ENCODE assay signal across 12 cellular contexts in genomic region chr9:75588808-75589207, GRCh38.
A peak's percentile ranks its signal among the peaks of the same experiment; 100 is the strongest.
DNase-seq lines count a peak whose midpoint lies in the region; ATAC-seq and TF ChIP-seq lines count a peak whose summit lies in the region.
"Had no signal": no experiment of that assay in that cellular context is flagged by ENCODE, and none has a peak within 500 bp of the region (broad histone marks: within the 10 kb centered on the region; RNA-seq: fewer than 3 reads in every experiment).

No MANE protein-coding gene starts in this region.

- H3K4me3 ChIP-seq in astrocyte of the cerebellum (ENCODE audit: low read depth, low read length), result no peak overlapping the region
- no peak overlapping the region for H3K4me3 ChIP-seq in retinal pigment epithelial cell (ENCODE audit: low read length)
- H3K4me3 ChIP-seq: K562, sigmoid colon had no signal

- in situ Hi-C loops in astrocyte of the cerebellum (cut with HindIII; ENCODE audit: low sequenced_read_pairs), result no loop called here

- peak; percentile 88 for ATAC-seq in GM18868 (IDR thresholded peaks at IDR 0.05; ENCODE audit: unreplicated experiment)
- no peak for ATAC-seq in GM19328 (IDR thresholded peaks at IDR 0.05; ENCODE audit: unreplicated experiment)
- ATAC-seq: K562 had no signal

- peak; percentile 11 for DNase-seq in HT-29 (ENCODE audit: low spot score)
- no peak for DNase-seq in astrocyte of the cerebellum (ENCODE audit: low read depth)
- DNase-seq in retinal pigment epithelial cell (ENCODE audit: low read depth), result no peak
- no peak for DNase-seq in activated naive CD4-positive, alpha-beta T cell treated with Interleukin-2 at 50 U/mL for 16 hours
- DNase-seq in NCI-H1694 (lab: John Stamatoyannopoulos, UW), result no peak
- DNase-seq: activated T-cell treated with anti-CD3 and anti-CD28 coated beads, Interleukin-2, amount 50 U/mL, for 1 hour; DMS79 treated with DMSO at 0.1 percent for 48 hours; NCI-H526 treated with DMSO at 0.1 percent for 48 hours; sigmoid colon had no signal

- TF ChIP-seq CTCF in astrocyte of the cerebellum (IDR thresholded peaks at IDR 0.05; ENCODE audit: low read depth, low read length, missing control alignments), result peak; percentile 4
- peak; percentile 16 for TF ChIP-seq CTCF in retinal pigment epithelial cell (conservative IDR thresholded peaks at IDR 0.05; ENCODE audit: low read depth, low read length)
